In genomic region chr13:113811081-113811928, GRCh38 we compare ENCODE assay signal across 26 cellular contexts.
"Had no signal": no experiment of that assay in that cellular context is flagged by ENCODE, and none has a peak within 500 bp of the region (broad histone marks: within the 10 kb centered on the region; RNA-seq: fewer than 3 reads in every experiment).

No MANE protein-coding gene starts in this region.

- H3K27me3 Mint-ChIP-seq: naive B cell had no signal

- H3K4me3 ChIP-seq: colonic mucosa, esophagus squamous epithelium, mucosa of descending colon, smooth muscle cell, suprapubic skin, transverse colon, vagina had no signal

- H3K4me2 ChIP-seq: smooth muscle cell had no signal

- H3K4me3 Mint-ChIP-seq: dendritic cell treated with granulocyte-macrophage colony-stimulating factor and Interleukin-4, amounts not matched to agents 40 ng/mL and 50 ng/mL, for 4 days; mesothelial cell of epicardium; natural killer cell treated with Interleukin-12 subunit alpha and Interleukin-12 subunit beta and Interleukin-15 and Interleukin-18, amount 100 ng/mL, for 72 hours; neural crest cell had no signal

- DNase-seq: colonic mucosa; effector memory CD4-positive, alpha-beta T cell; erythroblast; esophagus squamous epithelium; foreskin melanocyte; glutamatergic neuron; mesenchymal stem cell; mucosa of descending colon; naive B cell; stimulated activated CD4-positive, alpha-beta T cell treated with anti-CD3 and anti-CD28 coated beads, Interleukin-12 subunit alpha, Interleukin-12 subunit beta, amount 100 ng/mL, for 4 hours; stimulated activated CD4-positive, alpha-beta T cell treated with anti-CD3 and anti-CD28 coated beads, Interleukin-1b, Interleukin-23, amount 100 ng/mL, for 48 hours; stimulated activated CD4-positive, alpha-beta T cell treated with anti-CD3 and anti-CD28 coated beads, Interleukin-4, amount 100 ng/mL, for 1 hour; stimulated activated CD8-positive, alpha-beta memory T cell treated with anti-CD3 and anti-CD28 coated beads, Interleukin-4, amount 100 ng/mL, for 48 hours; stimulated activated naive CD4-positive, alpha-beta T cell treated with Interleukin-2 at 50 U/mL for 16 hours; transverse colon had no signal

- H3K9me3 ChIP-seq: colonic mucosa, esophagus squamous epithelium, suprapubic skin, transverse colon, vagina had no signal

- ATAC-seq: left lobe of liver; mucosa of descending colon; natural killer cell treated with Interleukin-12 subunit alpha and Interleukin-12 subunit beta and Interleukin-15 and Interleukin-18, amount 100 ng/mL, for 72 hours; sciatic nerve had no signal

- H3K36me3 ChIP-seq: colonic mucosa, esophagus squamous epithelium, suprapubic skin, transverse colon, vagina had no signal

- H3K27ac ChIP-seq: colonic mucosa, esophagus squamous epithelium, parathyroid adenoma, suprapubic skin, transverse colon, vagina had no signal

- H3K4me1 ChIP-seq: colonic mucosa, parathyroid adenoma had no signal

- H3K9me3 Mint-ChIP-seq: neural crest cell had no signal

- H3K9ac ChIP-seq: parathyroid adenoma had no signal

- H3K4me1 Mint-ChIP-seq: neural crest cell had no signal

- H3K27ac Mint-ChIP-seq: dendritic cell treated with granulocyte-macrophage colony-stimulating factor and Interleukin-4, amounts not matched to agents 40 ng/mL and 50 ng/mL, for 4 days; mesothelial cell of epicardium; natural killer cell treated with Interleukin-12 subunit alpha and Interleukin-12 subunit beta and Interleukin-15 and Interleukin-18, amount 100 ng/mL, for 72 hours; progenitor cell of endocrine pancreas had no signal

- H3K27me3 ChIP-seq: colonic mucosa, esophagus squamous epithelium, suprapubic skin, transverse colon, vagina had no signal
